In genomic region chr11:12182650-12183511, GRCh38 we compare ENCODE assay signal across 8 cellular contexts.
A peak's percentile ranks its signal among the peaks of the same experiment; 100 is the strongest.
DNase-seq lines count a peak whose midpoint lies in the region; ATAC-seq, FAIRE-seq and TF ChIP-seq lines count a peak whose summit lies in the region.

No MANE protein-coding gene starts in this region.

- 63 to 64% methylated on average over 12 of the region's 12 CpGs for WGBS in esophagus, 2 donors
- WGBS in pancreas, 2 donors, result 58 to 62% methylated on average over 12 of the region's 12 CpGs

- no peak for TF ChIP-seq CTCF in pancreas (IDR thresholded peaks at IDR 0.05)

- H3K4me1 ChIP-seq in esophagus (ENCODE audit: control insufficient read depth in 2 of 2, insufficient read depth in 2 of 2, low read length in 1 of 2) (peaks cover 3 to 4% of the 10 kb centered on the region in 2 donors), pancreas (peaks cover 0 to 11% (median 8%) of the 10 kb centered on the region in 3 donors)

- H3K36me3 ChIP-seq in esophagus (ENCODE audit: control insufficient read depth in 2 of 2, insufficient read depth in 2 of 2, low read length in 1 of 2) (no peaks in the 10 kb centered on the region), pancreas (no peaks in the 10 kb centered on the region)

- ATAC-seq in pancreas (peak in 3 of 4 donors; percentile 18 to 39 (median 19)), GM18505 (IDR thresholded peaks at IDR 0.05; ENCODE audit: unreplicated experiment) (no peak)

- DNase-seq in ELR (ENCODE audit: low read depth) (peak; percentile 98), OCI-M1 (lab: John Stamatoyannopoulos, UW) (peak; percentile 53), pancreas (peak in 1 of 6 donors; percentile 31), NOMO-1 treated with DMSO at 0.1 percent for 48 hours (lab: John Stamatoyannopoulos, UW; ENCODE audit: unreplicated experiment) (no peak), NCI-H524 treated with DMSO at 0.1 percent for 48 hours (lab: John Stamatoyannopoulos, UW) (no peak), hippocampal formation (lab: John Stamatoyannopoulos, UW) (no peak)

- H3K4me3 ChIP-seq in esophagus (ENCODE audit: low read depth in 1 of 2, low read length in 2 of 2), result no peak overlapping the region
- no peak overlapping the region for H3K4me3 ChIP-seq in pancreas

- no peak for FAIRE-seq in pancreas (lab: Jason Lieb, UNC)

- H3K9me3 ChIP-seq in esophagus (ENCODE audit: control insufficient read depth in 2 of 2, insufficient read depth in 1 of 2, low read depth in 1 of 2, low read length in 1 of 2) (no peaks in the 10 kb centered on the region), pancreas (no peaks in the 10 kb centered on the region)

- H3K27me3 ChIP-seq in esophagus (ENCODE audit: control insufficient read depth in 1 of 2, insufficient read depth in 2 of 2, low read length in 2 of 2), result no peaks in the 10 kb centered on the region
- no peaks in the 10 kb centered on the region for H3K27me3 ChIP-seq in pancreas

- intact Hi-C loops in pancreas (cut with DNase I), result no loop called here

- TF ChIP-seq POLR2A in GM18505 (IDR thresholded peaks at IDR 0.05; ENCODE audit: borderline replicate concordance, extremely low read depth, insufficient read depth, insufficient read length), result no peak

- H3K27ac ChIP-seq in esophagus (ENCODE audit: low read depth in 2 of 2, low read length in 1 of 2), result peak overlapping the region; percentile 28 to 52
- peak overlapping the region in 1 of 4 donors; percentile 9 for H3K27ac ChIP-seq in pancreas

Comparison
In these comparisons a context has a peak if more than half of its experiments do, and no peak if none do; other contexts are left out.
1. DNase-seq: peak in ELR (single experiment) and OCI-M1 (single experiment); none in NOMO-1 treated with DMSO at 0.1 percent for 48 hours (single experiment), NCI-H524 treated with DMSO at 0.1 percent for 48 hours (single experiment) and hippocampal formation (0 of 2).